23 cellular contexts compared by ENCODE assay signal in the genomic region with DNA sequence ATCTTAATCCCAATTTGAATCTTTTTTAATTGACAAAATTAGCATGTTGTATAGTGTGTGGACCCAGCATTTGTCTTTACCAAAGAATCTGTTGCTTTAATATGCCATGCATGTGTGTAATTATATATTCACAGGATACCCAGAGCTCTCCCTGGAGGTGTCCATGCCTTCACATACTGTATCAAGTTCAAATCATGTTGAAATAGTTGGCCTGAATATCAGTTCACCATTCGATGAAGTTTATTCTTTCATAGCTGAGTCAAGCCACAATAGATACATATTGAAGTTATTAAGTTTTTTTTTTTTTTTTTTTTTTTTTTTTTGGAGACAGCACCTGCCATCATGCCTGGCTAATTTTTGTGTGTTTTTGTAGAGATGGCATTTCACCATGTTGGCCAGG.
"Had no signal": no experiment of that assay in that cellular context is flagged by ENCODE, and none has a peak within 500 bp of the region (broad histone marks: within the 10 kb centered on the region; RNA-seq: fewer than 3 reads in every experiment).

No MANE protein-coding gene starts in this region.

- H3K4me3 ChIP-seq: colonic mucosa, esophagus squamous epithelium, gastroesophageal sphincter, heart left ventricle, left lung, lower lobe of right lung, mucosa of descending colon had no signal

- H3K36me3 Mint-ChIP-seq: mesothelial cell of epicardium had no signal

- H3K36me3 ChIP-seq: colonic mucosa had no signal

- DNase-seq: colonic mucosa; cortex of kidney; effector CD8-positive, alpha-beta T cell; effector memory CD8-positive, alpha-beta T cell; endodermal cell; erythroblast; esophagus squamous epithelium; foreskin keratinocyte; heart left ventricle; hippocampal formation; left cardiac atrium; left lung; left ventricle myocardium superior; lower lobe of right lung; mesenchymal stem cell; mucosa of descending colon; naive B cell; naive thymus-derived CD8-positive, alpha-beta T cell had no signal

- ATAC-seq: effector memory CD8-positive, alpha-beta T cell; esophagus mucosa; foreskin keratinocyte; gastroesophageal sphincter; heart left ventricle; left cardiac atrium; left lung; left ventricle myocardium superior; lower lobe of right lung; mucosa of descending colon; naive thymus-derived CD8-positive, alpha-beta T cell had no signal

- H3K27me3 ChIP-seq: colonic mucosa, esophagus squamous epithelium, foreskin keratinocyte, gastroesophageal sphincter, heart left ventricle, left lung had no signal

- H3K4me1 Mint-ChIP-seq: mesothelial cell of epicardium had no signal

- H3K27me3 Mint-ChIP-seq: dendritic cell treated with granulocyte-macrophage colony-stimulating factor and Interleukin-4, amounts not matched to agents 40 ng/mL and 50 ng/mL, for 4 days; effector memory CD8-positive, alpha-beta T cell; naive B cell; naive thymus-derived CD8-positive, alpha-beta T cell had no signal

- H3K27ac ChIP-seq: colonic mucosa, epithelial cell of prostate, esophagus squamous epithelium, foreskin keratinocyte, gastroesophageal sphincter, heart left ventricle, left lung, lower lobe of right lung had no signal

- H3K4me1 ChIP-seq: colonic mucosa, foreskin keratinocyte, gastroesophageal sphincter, left lung, lower lobe of right lung had no signal

- H3K4me3 Mint-ChIP-seq: dendritic cell treated with granulocyte-macrophage colony-stimulating factor and Interleukin-4, amounts not matched to agents 40 ng/mL and 50 ng/mL, for 4 days; effector memory CD8-positive, alpha-beta T cell; endodermal cell; mesothelial cell of epicardium; naive B cell had no signal

- H3K9me3 ChIP-seq: colonic mucosa, esophagus squamous epithelium, gastroesophageal sphincter, heart left ventricle, left lung, lower lobe of right lung, mucosa of descending colon had no signal

- H3K27ac Mint-ChIP-seq: dendritic cell treated with granulocyte-macrophage colony-stimulating factor and Interleukin-4, amounts not matched to agents 40 ng/mL and 50 ng/mL, for 4 days; effector memory CD8-positive, alpha-beta T cell; endodermal cell; mesothelial cell of epicardium; naive thymus-derived CD8-positive, alpha-beta T cell had no signal
